In the genomic region with DNA sequence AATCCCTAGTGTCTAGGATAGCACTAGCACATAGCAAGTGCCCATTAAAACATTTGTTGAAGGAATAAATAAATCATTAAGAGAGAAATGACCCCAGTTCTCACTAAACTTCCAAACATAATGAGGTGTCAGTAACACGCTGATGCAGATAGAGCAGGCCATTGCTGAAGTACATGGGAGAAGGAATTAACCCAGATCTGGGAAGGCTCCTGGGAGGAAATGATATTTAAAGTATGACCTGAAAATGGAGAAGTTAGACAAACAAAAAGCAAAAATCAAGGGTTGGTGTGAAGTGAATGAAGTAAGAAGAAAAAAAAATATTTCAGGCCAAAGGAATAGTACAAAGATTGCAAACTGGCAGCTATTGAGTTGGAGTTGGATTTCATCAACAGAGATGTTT, we compare ENCODE assay signal across 29 cellular contexts.
"Had no signal": no experiment of that assay in that cellular context is flagged by ENCODE, and none has a peak within 500 bp of the region (broad histone marks: within the 10 kb centered on the region; RNA-seq: fewer than 3 reads in every experiment).

No MANE protein-coding gene starts in this region.

- H3K9me3 ChIP-seq: adrenal gland, SJSA1, SK-N-SH had no signal

- H3K4me3 Mint-ChIP-seq: activated CD4-positive, alpha-beta T cell treated with anti-CD3 and anti-CD28 coated beads, Interleukin-2, amount 10 ng/mL, durations not matched to agents 24 days and 14 days; activated CD8-positive, alpha-beta T cell treated with anti-CD3 and anti-CD28 coated beads, Interleukin-2, amount 10 ng/mL, durations not matched to agents 7 days and 5 days; activated naive CD4-positive, alpha-beta T cell treated with anti-CD3 and anti-CD28 coated beads, Interleukin-2, amount 50 U/mL, for 24 hours; activated naive CD8-positive, alpha-beta T cell treated with anti-CD3 and anti-CD28 coated beads, Interleukin-2, amount 10 ng/mL, durations not matched to agents 7 days and 5 days; activated T-cell treated with anti-CD3 and anti-CD28 coated beads, Interleukin-2, amount 50 U/mL, for 24 hours; brain; T-helper 1 cell treated with Interleukin-12 subunit alpha and Interleukin-12 subunit beta and Interleukin-4 antibody, amounts not matched to agents 30 μg/mL and 1 μg/mL, for 36 hours; T-helper 2 cell treated with Interferon-gamma antibody and Interleukin-4, amounts not matched to agents 5 μg/mL and 100 μg/mL, for 36 hours had no signal

- H3K27me3 ChIP-seq: adrenal gland, SJSA1 had no signal

- H3K9me3 Mint-ChIP-seq: activated T-cell treated with anti-CD3 and anti-CD28 coated beads, Interleukin-2, amount 50 U/mL, for 24 hours; T-helper 1 cell treated with Interleukin-12 subunit alpha and Interleukin-12 subunit beta and Interleukin-4 antibody, amounts not matched to agents 30 μg/mL and 1 μg/mL, for 36 hours; T-helper 2 cell treated with Interferon-gamma antibody and Interleukin-4, amounts not matched to agents 5 μg/mL and 100 μg/mL, for 36 hours had no signal

- DNase-seq: activated CD4-positive, alpha-beta T cell treated with anti-CD3 and anti-CD28 coated beads, Interleukin-2, amount 10 ng/mL, durations not matched to agents 24 days and 14 days; activated CD4-positive, alpha-beta T cell treated with anti-CD3 and anti-CD28 coated beads, Interleukin-2, amount 50 U/mL, for 4 hours; activated CD8-positive, alpha-beta T cell treated with anti-CD3 and anti-CD28 coated beads, Interleukin-2, amount 10 ng/mL, durations not matched to agents 7 days and 5 days; activated gamma-delta T cell; activated naive CD4-positive, alpha-beta T cell treated with Interleukin-2 at 50 U/mL for 16 hours; activated naive CD8-positive, alpha-beta T cell treated with anti-CD3 and anti-CD28 coated beads, Interleukin-2, amount 10 ng/mL, durations not matched to agents 7 days and 5 days; activated T-cell treated with anti-CD3 and anti-CD28 coated beads, Interleukin-2, amount 50 U/mL, for 24 hours; caudate nucleus; Karpas-422; KBM-7; NCI-H1105 treated with DMSO at 0.1 percent for 48 hours; NCI-H1436; NCI-H1694; NCI-H1930; NCI-H2081 treated with DMSO at 0.1 percent for 48 hours; NCI-H226; NCI-H446 treated with DMSO at 0.1 percent for 48 hours; NCI-H524 treated with DMSO at 0.1 percent for 48 hours; NK-92 treated with Interleukin-12 subunit alpha and Interleukin-12 subunit beta, amount 100 ng/mL, for 24 hours; PC-9; SHP77 treated with DMSO at 0.1 percent for 48 hours; SK-N-SH had no signal

- H3K27me3 Mint-ChIP-seq: brain had no signal

- H3K36me3 Mint-ChIP-seq: brain had no signal

- H3K4me1 Mint-ChIP-seq: activated naive CD4-positive, alpha-beta T cell treated with anti-CD3 and anti-CD28 coated beads, Interleukin-2, amount 50 U/mL, for 24 hours; activated naive CD8-positive, alpha-beta T cell treated with anti-CD3 and anti-CD28 coated beads, Interleukin-2, amount 10 ng/mL, durations not matched to agents 7 days and 5 days had no signal

- H3K36me3 ChIP-seq: adrenal gland, SJSA1 had no signal

- H3K27ac Mint-ChIP-seq: activated CD4-positive, alpha-beta T cell treated with anti-CD3 and anti-CD28 coated beads, Interleukin-2, amount 10 ng/mL, durations not matched to agents 24 days and 14 days; activated CD8-positive, alpha-beta T cell treated with anti-CD3 and anti-CD28 coated beads, Interleukin-2, amount 10 ng/mL, durations not matched to agents 7 days and 5 days; activated naive CD4-positive, alpha-beta T cell treated with anti-CD3 and anti-CD28 coated beads, Interleukin-2, amount 50 U/mL, for 24 hours; activated naive CD8-positive, alpha-beta T cell treated with anti-CD3 and anti-CD28 coated beads, Interleukin-2, amount 10 ng/mL, durations not matched to agents 7 days and 5 days; activated T-cell treated with anti-CD3 and anti-CD28 coated beads, Interleukin-2, amount 50 U/mL, for 24 hours; activated T-helper 2 cell treated with anti-CD3 and anti-CD28 coated beads, Interferon-gamma antibody, Interleukin-2, Interleukin-4, amounts not matched to agents 10 μg/mL and 5 μg/mL and 100 μg/mL, durations not matched to agents 14 hours and 24 hours and 36 hours; brain; T-helper 1 cell treated with Interleukin-12 subunit alpha and Interleukin-12 subunit beta and Interleukin-4 antibody, amounts not matched to agents 30 μg/mL and 1 μg/mL, for 36 hours; T-helper 2 cell treated with Interferon-gamma antibody and Interleukin-4, amounts not matched to agents 5 μg/mL and 100 μg/mL, for 36 hours had no signal

- H3K4me3 ChIP-seq: adrenal gland, PC-9, SJSA1 had no signal

- H3K27ac ChIP-seq: PC-9, SJSA1 had no signal

- ATAC-seq: activated CD8-positive, alpha-beta T cell treated with anti-CD3 and anti-CD28 coated beads, Interleukin-2, amount 10 ng/mL, durations not matched to agents 7 days and 5 days had no signal

- H3K4me1 ChIP-seq: SJSA1 had no signal
